ENCODE assay signal across 9 cellular contexts in the genomic region with DNA sequence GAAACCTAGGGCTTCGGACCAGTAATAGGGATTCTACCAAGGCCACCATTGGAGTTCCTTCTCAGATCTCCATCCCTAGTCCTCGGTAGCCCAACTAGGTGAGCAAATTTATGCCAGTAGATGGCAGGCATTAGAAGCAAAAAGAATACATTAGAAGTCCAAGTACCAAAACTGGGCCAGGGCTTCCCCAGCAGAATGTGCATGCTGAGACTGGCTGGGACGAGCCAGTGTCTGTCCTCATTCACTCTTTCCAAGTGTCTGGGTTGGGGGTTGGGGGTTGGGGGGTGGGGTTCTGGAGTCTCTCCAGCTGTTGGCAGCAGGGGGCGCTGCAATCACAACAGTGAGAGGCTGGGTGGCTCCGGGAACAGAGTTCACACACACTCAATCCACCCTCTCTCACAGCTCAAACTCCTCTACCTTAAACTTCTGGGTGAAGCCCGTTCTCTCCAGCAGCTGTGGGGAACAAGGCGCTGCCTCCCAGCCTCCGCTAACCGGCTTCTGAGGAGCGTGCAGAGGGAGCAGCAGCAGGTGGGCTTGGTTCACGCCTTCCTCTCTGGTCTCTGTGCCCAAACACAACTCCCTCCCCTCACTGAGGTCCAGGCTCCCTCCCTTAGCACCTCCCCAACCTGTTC. TPM values are rescaled to one million over a fixed set of nuclear protein-coding genes. Genes with fewer than 3 reads are reported as not detected.
DNase-seq lines count a peak whose midpoint lies in the region; ATAC-seq and TF ChIP-seq lines count a peak whose summit lies in the region.
"Had no signal": no experiment of that assay in that cellular context is flagged by ENCODE, and none has a peak within 500 bp of the region (broad histone marks: within the 10 kb centered on the region; RNA-seq: fewer than 3 reads in every experiment).

No MANE protein-coding gene starts in this region.

- dilution Hi-C loops in mammary epithelial cell (cut with HindIII; ENCODE audit: low sequenced_read_pairs): no loop called here

- H2AFZ ChIP-seq in mammary epithelial cell (ENCODE audit: low read depth, low read length): peak overlapping the region; percentile 63

- H3K4me3 ChIP-seq in Jurkat, Clone E6-1 (ENCODE audit: low read length): no peak overlapping the region
- no peak overlapping the region for H3K4me3 ChIP-seq in mammary epithelial cell (replicated peaks in 1 of 3; ENCODE audit: insufficient read depth in 1 of 3, low read depth in 2 of 3, low read length in 3 of 3)

- ATAC-seq in GM19035 (IDR thresholded peaks at IDR 0.05; ENCODE audit: unreplicated experiment): no peak

- H3K9me3 ChIP-seq in mammary epithelial cell (replicated peaks; ENCODE audit: insufficient read depth, low read length): no peaks in the 10 kb centered on the region

- no peaks in the 10 kb centered on the region for H3K27me3 ChIP-seq in mammary epithelial cell (ENCODE audit: insufficient read depth, low read length)

- CTCF ChIA-PET in mammary epithelial cell (lab: Charles Lee; ENCODE audit: low non-redundant PET): interaction anchor here (0.6 to 1.2 kb wide), 7 partner anchors 11 to 845 kb away, joined by 3 to 6 read pairs (median 3); no protein-coding TSS in a partner anchor

- in situ Hi-C loops in mammary epithelial cell (cut with MboI; ENCODE audit: low sequenced_read_pairs in 2 of 2): loop anchor here (10.0 kb wide), 3 partner anchors 110 to 390 kb away; no protein-coding TSS in a partner anchor

- no peak overlapping the region for H3K4me2 ChIP-seq in mammary epithelial cell (ENCODE audit: insufficient read depth, low read depth, low read length)

- H4K20me1 ChIP-seq in mammary epithelial cell (ENCODE audit: insufficient read depth, low read length): no peaks in the 10 kb centered on the region

- no peaks in the 10 kb centered on the region for H3K36me3 ChIP-seq in mammary epithelial cell (ENCODE audit: insufficient read depth, low read length)

- H3K4me1 ChIP-seq in mammary epithelial cell (ENCODE audit: insufficient read depth, low read length): peaks cover 6% of the 10 kb centered on the region

- H3K9ac ChIP-seq in mammary epithelial cell (ENCODE audit: insufficient read depth, low read length): no peak overlapping the region

- WGBS in mammary epithelial cell (ENCODE audit: low coverage, missing lambda C conversion rate): 32% methylated on average over 8 of the region's 11 CpGs

- DNase-seq in DMS53 (lab: John Stamatoyannopoulos, UW): peak; percentile 78
- DNase-seq in Jurkat, Clone E6-1 (ENCODE audit: low read depth, low spot score): peak; percentile 33
- peak; percentile 36 for DNase-seq in T1000 (lab: John Stamatoyannopoulos, UW)
- peak; percentile 82 for DNase-seq in mammary epithelial cell
- peak; percentile 15 for DNase-seq in kidney glomerular epithelial cell (lab: John Stamatoyannopoulos, UW)
- peak; percentile 4 to 17 for DNase-seq in stimulated activated CD8-positive, alpha-beta memory T cell treated with anti-CD3 and anti-CD28 coated beads, Interleukin-4, amount 100 ng/mL, for 4 hours (ENCODE audit: low read depth in 2 of 2, low spot score in 1 of 2)
- no peak for DNase-seq in cortex of kidney (lab: John Stamatoyannopoulos, UW)

- TF ChIP-seq CTCF in mammary epithelial cell (conservative IDR thresholded peaks at IDR 0.05 in 1 of 2, IDR thresholded peaks at IDR 0.05 in 1 of 2; ENCODE audit: extremely low read depth in 1 of 2, insufficient read depth in 1 of 2, low read depth in 1 of 2, low read length in 2 of 2): peak; percentile 28 to 56

- no TSS peak for BruUV-seq in mammary epithelial cell (replicated peaks; lab: Mats Ljungman, UMichigan)

- H3K27ac ChIP-seq in mammary epithelial cell (ENCODE audit: insufficient read depth, low read depth, low read length): no peak overlapping the region

- no peaks in the 10 kb centered on the region for H3K79me2 ChIP-seq in mammary epithelial cell (ENCODE audit: insufficient read depth, low read length)

- intact Hi-C loops in mammary epithelial cell (cut with micrococcal nuclease): loop anchor here (1.0 kb wide), 7 partner anchors 56 to 387 kb away; a partner anchor contains a TSS

RNA-seq across cellular contexts. Expression of a gene that starts 57.5 kb away (rescaled TPM):
- not detected for polyA plus RNA-seq in Jurkat, Clone E6-1 (2012; ENCODE audit: insufficient read depth, insufficient read length)
- not detected for total RNA-seq in mammary epithelial cell
- 0.23 TPM for polyA plus RNA-seq in mammary epithelial cell
- not detected for polyA minus RNA-seq in mammary epithelial cell
- total RNA-seq: T-helper 1 cell treated with Interleukin-12 subunit alpha and Interleukin-12 subunit beta and Interleukin-4 antibody, amounts not matched to agents 30 ng/mL and 1 ng/mL, for 36 hours had no signal

RNA-seq across cellular contexts. Expression of a gene that starts 59.9 kb away (rescaled TPM):
- not detected for polyA plus RNA-seq in Jurkat, Clone E6-1 (2012; ENCODE audit: insufficient read depth, insufficient read length)
- not detected for total RNA-seq in mammary epithelial cell
- polyA plus RNA-seq in mammary epithelial cell: not detected
- not detected for polyA minus RNA-seq in mammary epithelial cell
- total RNA-seq: T-helper 1 cell treated with Interleukin-12 subunit alpha and Interleukin-12 subunit beta and Interleukin-4 antibody, amounts not matched to agents 30 ng/mL and 1 ng/mL, for 36 hours had no signal
